Comparison of ENCODE assay signal across 30 cellular contexts in genomic region chr11:69513663-69514062, GRCh38. TPM values are rescaled to one million over a fixed set of nuclear protein-coding genes. Genes with fewer than 3 reads are reported as not detected.
DNase-seq lines count a peak whose midpoint lies in the region; ATAC-seq, FAIRE-seq and TF ChIP-seq lines count a peak whose summit lies in the region.
"Had no signal": no experiment of that assay in that cellular context is flagged by ENCODE, and none has a peak within 500 bp of the region (broad histone marks: within the 10 kb centered on the region; RNA-seq: fewer than 3 reads in every experiment).

No MANE protein-coding gene starts in this region.

- no peak overlapping the region for H3K27ac Mint-ChIP-seq in chondrocyte (ENCODE audit: unreplicated experiment)
- peak overlapping the region; percentile 91 for H3K27ac Mint-ChIP-seq in nephron progenitor cell
- no peak overlapping the region for H3K27ac Mint-ChIP-seq in GM23338
- H3K27ac Mint-ChIP-seq: CD4-positive, alpha-beta memory T cell had no signal

- no peak for DNase-seq in HTR-8/SVneo (ENCODE audit: insufficient read length, low spot score)
- DNase-seq in chondrocyte (ENCODE audit: low spot score) = peak; percentile 38
- no peak for DNase-seq in nephron progenitor cell
- DNase-seq in sigmoid colon = peak; percentile 27
- no peak for DNase-seq in GM12892 (ENCODE audit: insufficient read length)
- no peak for DNase-seq in putamen (ENCODE audit: low spot score)
- DNase-seq in GM23338 (ENCODE audit: low spot score) = no peak
- DNase-seq: AML-193; CD4-positive, alpha-beta memory T cell; DMS 273 treated with DMSO at 0.1 percent for 48 hours; DMS79; EL; GDM1; Karpas-422; NCI-H1092; NCI-H1417 treated with DMSO at 0.1 percent for 48 hours; NCI-H1694 treated with DMSO at 0.1 percent for 48 hours; NCI-H2081 treated with DMSO at 0.1 percent for 48 hours; NCI-H2171; NCI-H226; NCI-H510A; NCI-H69; SIG-M5 had no signal

- H3K36me3 ChIP-seq in sigmoid colon (no peaks in the 10 kb centered on the region), GM23338 (ENCODE audit: insufficient read depth) (no peaks in the 10 kb centered on the region)
- H3K36me3 ChIP-seq: BLaER1 treated with 17β-estradiol and CSF1 and Interleukin-3, amounts not matched to agents 10 nM and 100 nM had no signal

- H3K27me3 ChIP-seq in sigmoid colon (no peaks in the 10 kb centered on the region), GM23338 (ENCODE audit: insufficient read depth) (no peaks in the 10 kb centered on the region)
- H3K27me3 ChIP-seq: BLaER1 treated with 17β-estradiol and CSF1 and Interleukin-3, amounts not matched to agents 10 nM and 100 nM had no signal

- H3K36me3 Mint-ChIP-seq in chondrocyte (ENCODE audit: low read depth) (no peaks in the 10 kb centered on the region), nephron progenitor cell (ENCODE audit: low read depth) (no peaks in the 10 kb centered on the region), GM23338 (ENCODE audit: low read depth) (peaks cover 24% of the 10 kb centered on the region)
- H3K36me3 Mint-ChIP-seq: CD4-positive, alpha-beta memory T cell had no signal

- no peak overlapping the region for H3K4me3 Mint-ChIP-seq in chondrocyte (ENCODE audit: unreplicated experiment)
- H3K4me3 Mint-ChIP-seq in nephron progenitor cell = no peak overlapping the region
- H3K4me3 Mint-ChIP-seq in GM23338 = no peak overlapping the region
- H3K4me3 Mint-ChIP-seq: CD4-positive, alpha-beta memory T cell had no signal

- H3K4me1 ChIP-seq in sigmoid colon (no peaks in the 10 kb centered on the region), GM23338 (ENCODE audit: insufficient read depth) (no peaks in the 10 kb centered on the region)

- no peaks in the 10 kb centered on the region for H3K27me3 Mint-ChIP-seq in chondrocyte (ENCODE audit: low read depth)
- H3K27me3 Mint-ChIP-seq in nephron progenitor cell (ENCODE audit: low read depth, poor library complexity) = peaks cover 9% of the 10 kb centered on the region
- peaks cover 13% of the 10 kb centered on the region for H3K27me3 Mint-ChIP-seq in GM23338 (ENCODE audit: insufficient read depth, low read depth, poor library complexity)

- H3K4me2 ChIP-seq in GM23338 = no peak overlapping the region
- H3K4me2 ChIP-seq: A549; BLaER1 treated with 17β-estradiol and CSF1 and Interleukin-3, amounts not matched to agents 10 nM and 100 nM had no signal

- H3K9me2 ChIP-seq in GM23338 (ENCODE audit: insufficient read depth) = 0 out of 2 replicates have a peak, but pooled peaks cover 5% of the 10 kb centered on the region

- H3F3A ChIP-seq in GM23338 (replicated peaks; ENCODE audit: low read depth) = no peaks in the 10 kb centered on the region

- no peak for ATAC-seq in GM23338
- ATAC-seq: A549, GM12878 had no signal

- 80 to 95% methylated on average over 8 of the region's 8 CpGs for WGBS in sigmoid colon, 2 donors

- H3K4me1 Mint-ChIP-seq in chondrocyte (ENCODE audit: low read depth) = peaks cover 14% of the 10 kb centered on the region
- peaks cover 20% of the 10 kb centered on the region for H3K4me1 Mint-ChIP-seq in nephron progenitor cell
- no peaks in the 10 kb centered on the region; the same call in 2 of the 3 replicates for H3K4me1 Mint-ChIP-seq in GM23338

- TF ChIP-seq POLR2A in sigmoid colon (IDR thresholded peaks at IDR 0.05) (no peak), GM12892 (IDR thresholded peaks at IDR 0.05; ENCODE audit: low read depth, low read length) (no peak)

- intact Hi-C loops in sigmoid colon (cut with DNase I) = no loop called here

- peaks cover 19% of the 10 kb centered on the region for H3K9me3 Mint-ChIP-seq in chondrocyte (ENCODE audit: low read depth)
- peaks cover 24% of the 10 kb centered on the region for H3K9me3 Mint-ChIP-seq in nephron progenitor cell
- peaks cover 28% of the 10 kb centered on the region for H3K9me3 Mint-ChIP-seq in GM23338

- H4K20me1 ChIP-seq in GM23338 (replicated peaks; ENCODE audit: insufficient read depth) = no peaks in the 10 kb centered on the region

- H3K4me3 ChIP-seq in sigmoid colon (no peak overlapping the region), GM23338 (no peak overlapping the region)
- H3K4me3 ChIP-seq: A549; BLaER1 treated with 17β-estradiol and CSF1 and Interleukin-3, amounts not matched to agents 10 nM and 100 nM; GM12878; SK-N-MC had no signal

- peak; percentile 38 for FAIRE-seq in HTR-8/SVneo (lab: Jason Lieb, UNC)
- no peak for FAIRE-seq in GM12892 (lab: Jason Lieb, UNC)
- FAIRE-seq: A549, GM12878, H54 had no signal

- H3K9me3 ChIP-seq in sigmoid colon = no peaks in the 10 kb centered on the region

- H3K79me2 ChIP-seq in GM23338 (replicated peaks; ENCODE audit: insufficient read depth) = no peaks in the 10 kb centered on the region

- no peak for TF ChIP-seq CTCF in chondrocyte (IDR thresholded peaks at IDR 0.05)
- no peak for TF ChIP-seq CTCF in nephron progenitor cell (IDR thresholded peaks at IDR 0.05)
- no peak for TF ChIP-seq CTCF in sigmoid colon (IDR thresholded peaks at IDR 0.05)
- no peak for TF ChIP-seq CTCF in GM23338 (conservative IDR thresholded peaks at IDR 0.05; ENCODE audit: low read depth in 2 of 2)

- TF ChIP-seq EP300 in sigmoid colon (IDR thresholded peaks at IDR 0.05) = no peak

- no peak overlapping the region for H3K27ac ChIP-seq in sigmoid colon
- H3K27ac ChIP-seq in GM23338 (ENCODE audit: low read depth) = no peak overlapping the region
- H3K27ac ChIP-seq: A549; BLaER1 treated with 17β-estradiol and CSF1 and Interleukin-3, amounts not matched to agents 10 nM and 100 nM; RWPE1; SK-N-MC had no signal

- no peak overlapping the region for H2AFZ ChIP-seq in GM23338

TF ChIP-seq in GM23338, 12 proteins besides CTCF, POLR2A, EP300 and RAD21 (continues in another document):
- no peak for TF ChIP-seq REST (IDR thresholded peaks at IDR 0.05; ENCODE audit: unreplicated experiment)
- no peak for TF ChIP-seq ZNF331 (CRISPR knock-in tag; IDR thresholded peaks at IDR 0.05; ENCODE audit: low read depth)
- no peak for TF ChIP-seq JUNB (IDR thresholded peaks at IDR 0.05; ENCODE audit: unreplicated experiment)
- TF ChIP-seq ZNF114 (CRISPR knock-in tag; IDR thresholded peaks at IDR 0.05) = no peak
- TF ChIP-seq EZH2 (IDR thresholded peaks at IDR 0.05; ENCODE audit: low read depth, unreplicated experiment) = no peak
- TF ChIP-seq CREB1 (CRISPR knock-in tag; IDR thresholded peaks at IDR 0.05; ENCODE audit: low read depth) = no peak
- TF ChIP-seq EZH2phosphoT487 (IDR thresholded peaks at IDR 0.05; ENCODE audit: unreplicated experiment) = no peak
- no peak for TF ChIP-seq POLR2AphosphoS5 (IDR thresholded peaks at IDR 0.05; ENCODE audit: low read depth)

RNA-seq across cellular contexts. Expression of gene LINC01488, which starts 32.2 kb away (rescaled TPM):
- total RNA-seq in chondrocyte (not detected in 3 replicates), sigmoid colon (under 1 TPM in 1 of 4 donors, not detected in 3; 0.36 TPM)
- polyA plus RNA-seq in sigmoid colon (not detected), GM23338 (2016; fragmentation: Nextera tagmentation; extraction: Ambion mirVana) (not detected in 2 replicates)
- not detected for polyA plus RNA-seq in GM12892 (2012; ENCODE audit: missing spikeins)
- not detected in 2 replicates for total RNA-seq in GM23338 (2014; rRNA removed; shearing (Covaris generic))
- total RNA-seq: CD4-positive, alpha-beta memory T cell; GM12878; OCI-LY7 had no signal
- polyA plus RNA-seq: CD4-positive, alpha-beta memory T cell; GM12878 had no signal

Comparison
In these comparisons a context has a peak if more than half of its experiments do, and no peak if none do; other contexts are left out.
1. DNase-seq: peak in chondrocyte (single experiment) and sigmoid colon (single experiment); none in HTR-8/SVneo (single experiment), nephron progenitor cell (single experiment), GM12892 (single experiment), putamen (single experiment) and GM23338 (single experiment).